ENCODE assay signal across 24 cellular contexts in the genomic region with DNA sequence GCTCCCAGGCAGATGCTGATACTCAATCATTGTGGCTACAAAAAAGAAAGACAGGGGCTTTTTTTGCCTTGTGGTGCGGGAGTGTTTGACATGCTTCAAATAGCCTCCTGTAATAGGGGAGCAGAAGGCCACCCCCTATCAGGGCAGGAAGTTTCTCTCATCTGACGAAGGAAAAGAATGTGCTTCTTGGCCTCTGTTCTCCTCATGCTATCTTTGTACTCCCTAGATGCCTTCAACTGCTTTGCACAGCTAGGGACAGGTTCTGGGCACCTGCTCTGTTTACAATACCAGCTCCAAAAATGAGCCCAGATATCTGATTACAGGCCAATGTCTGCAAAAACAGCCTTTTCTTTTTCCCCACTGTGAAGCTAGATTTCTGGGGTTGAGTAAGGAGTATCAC.
A peak's percentile ranks its signal among the peaks of the same experiment; 100 is the strongest.
DNase-seq lines count a peak whose midpoint lies in the region; ATAC-seq and TF ChIP-seq lines count a peak whose summit lies in the region.
"Had no signal": no experiment of that assay in that cellular context is flagged by ENCODE, and none has a peak within 500 bp of the region (broad histone marks: within the 10 kb centered on the region; RNA-seq: fewer than 3 reads in every experiment).

No MANE protein-coding gene starts in this region.

- H2BK120ac ChIP-seq in mesendoderm (ENCODE audit: low read depth, low read length), result no peak overlapping the region

- H3K27me3 ChIP-seq in GM23338 (ENCODE audit: insufficient read depth), result no peaks in the 10 kb centered on the region
- no peaks in the 10 kb centered on the region for H3K27me3 ChIP-seq in mesendoderm (ENCODE audit: insufficient read depth, low read length, poor library complexity)
- H3K27me3 ChIP-seq: SJCRH30 had no signal

- no peak overlapping the region for H2AK5ac ChIP-seq in mesendoderm (ENCODE audit: low read length)

- ATAC-seq in GM23338 (no peak; the same call in 2 of the 3 replicates), WTC11 (peak; percentile 77)
- ATAC-seq: GM12878 had no signal

- H2AFZ ChIP-seq in GM23338, result no peak overlapping the region

- TF ChIP-seq CTCF in GM23338 (conservative IDR thresholded peaks at IDR 0.05; ENCODE audit: low read depth in 2 of 2) (no peak), WTC11 (IDR thresholded peaks at IDR 0.05) (no peak), fibroblast of the aortic adventitia (IDR thresholded peaks at IDR 0.05; ENCODE audit: insufficient read depth, low read length) (no peak)

- no peak overlapping the region for H3K56ac ChIP-seq in mesendoderm (ENCODE audit: low read length)

- no peak overlapping the region for H3K4ac ChIP-seq in mesendoderm (ENCODE audit: low read depth, low read length)

- H3K36me3 Mint-ChIP-seq in GM23338 (ENCODE audit: low read depth) (no peaks in the 10 kb centered on the region), WTC11 (no peaks in the 10 kb centered on the region)
- H3K36me3 Mint-ChIP-seq: CD4-positive, alpha-beta memory T cell; IgD-negative memory B cell had no signal

- no peak overlapping the region for H2BK15ac ChIP-seq in mesendoderm (replicated peaks; ENCODE audit: low read depth)

- no peaks in the 10 kb centered on the region for H3F3A ChIP-seq in GM23338 (replicated peaks; ENCODE audit: low read depth)

- no peaks in the 10 kb centered on the region for H3K79me1 ChIP-seq in mesendoderm (ENCODE audit: low read length)

- H3K23ac ChIP-seq in mesendoderm (ENCODE audit: low read length), result no peak overlapping the region

- H3K27me3 Mint-ChIP-seq in GM23338 (ENCODE audit: insufficient read depth, low read depth, poor library complexity) (no peaks in the 10 kb centered on the region), WTC11 (ENCODE audit: low read depth) (peaks cover 3% of the 10 kb centered on the region)
- H3K27me3 Mint-ChIP-seq: CD4-positive, alpha-beta memory T cell; IgD-negative memory B cell had no signal

- H3K9me3 Mint-ChIP-seq in GM23338, result peaks cover 2% of the 10 kb centered on the region; the same call in 1 of the 3 replicates
- peaks cover 10% of the 10 kb centered on the region for H3K9me3 Mint-ChIP-seq in WTC11

- no peak overlapping the region for H3K27ac Mint-ChIP-seq in GM23338
- no peak overlapping the region for H3K27ac Mint-ChIP-seq in WTC11
- H3K27ac Mint-ChIP-seq: CD4-positive, alpha-beta memory T cell; IgD-negative memory B cell had no signal

- H4K20me1 ChIP-seq in GM23338 (replicated peaks; ENCODE audit: insufficient read depth), result no peaks in the 10 kb centered on the region

- peaks cover 16% of the 10 kb centered on the region for H3K4me1 Mint-ChIP-seq in GM23338
- H3K4me1 Mint-ChIP-seq in WTC11, result peaks cover 11% of the 10 kb centered on the region
- H3K4me1 Mint-ChIP-seq: CD4-positive, alpha-beta memory T cell; IgD-negative memory B cell had no signal

- H3K4me1 ChIP-seq in GM23338 (ENCODE audit: insufficient read depth) (no peaks in the 10 kb centered on the region; the same call in 1 of the 2 replicates), mesendoderm (ENCODE audit: control insufficient read depth, low read depth, low read length) (no peaks in the 10 kb centered on the region)
- H3K4me1 ChIP-seq: SJCRH30 had no signal

- H3K18ac ChIP-seq in mesendoderm (ENCODE audit: low read length), result no peak overlapping the region

- no peak overlapping the region for H2BK5ac ChIP-seq in mesendoderm (ENCODE audit: low read length)

- WGBS in mesendoderm (ENCODE audit: extremely low coverage, insufficient coverage, low lambda C conversion rate), result no CpG with 5 or more reads among the region's 2 CpGs

- POLR2A ChIA-PET in WTC11 (lab: Charles Lee), result no interaction called here

- H4K8ac ChIP-seq in mesendoderm (ENCODE audit: low read depth, low read length), result no peak overlapping the region

- CTCF ChIA-PET in WTC11 (lab: Charles Lee), result no interaction called here

- no peak overlapping the region for H3K9ac ChIP-seq in mesendoderm (ENCODE audit: low read length)
- H3K9ac ChIP-seq: KMS-11 had no signal

- no peaks in the 10 kb centered on the region for H3K36me3 ChIP-seq in GM23338 (ENCODE audit: insufficient read depth)
- no peaks in the 10 kb centered on the region for H3K36me3 ChIP-seq in mesendoderm (ENCODE audit: control insufficient read depth, insufficient read depth, low read length)
- H3K36me3 ChIP-seq: SJCRH30 had no signal

- H3K4me2 ChIP-seq in GM23338 (no peak overlapping the region), mesendoderm (ENCODE audit: low read length) (no peak overlapping the region)
- H3K4me2 ChIP-seq: KMS-11 had no signal

- no peak overlapping the region for H4K5ac ChIP-seq in mesendoderm (ENCODE audit: low read length)

- no peak overlapping the region for H3K27ac ChIP-seq in GM23338 (ENCODE audit: low read depth)
- no peak overlapping the region for H3K27ac ChIP-seq in mesendoderm (ENCODE audit: low read depth, low read length)
- H3K27ac ChIP-seq: HL-60, KMS-11, SJCRH30 had no signal

- H3K4me3 ChIP-seq in GM23338 (no peak overlapping the region), fibroblast of the aortic adventitia (ENCODE audit: low read depth, low read length) (no peak overlapping the region), mesendoderm (ENCODE audit: low read length) (no peak overlapping the region)
- H3K4me3 ChIP-seq: GM12878, SJCRH30 had no signal

- peaks cover 9% of the 10 kb centered on the region; the same call in 1 of the 2 replicates for H3K9me2 ChIP-seq in GM23338 (ENCODE audit: insufficient read depth)

- DNase-seq in GM23338 (ENCODE audit: low spot score), result peak; percentile 16
- no peak for DNase-seq in WTC11 (ENCODE audit: low spot score)
- DNase-seq in fibroblast of the aortic adventitia (ENCODE audit: low read depth), result peak; percentile 72
- DNase-seq in pons (ENCODE audit: low spot score), result peak; percentile 7
- no peak for DNase-seq in mesendoderm
- no peak for DNase-seq in activated CD4-positive, alpha-beta T cell treated with anti-CD3 and anti-CD28 coated beads, Interleukin-2, amount 50 U/mL, for 4 hours
- no peak for DNase-seq in NCI-H1930 (lab: John Stamatoyannopoulos, UW)
- DNase-seq: C1 segment of cervical spinal cord; CD4-positive, alpha-beta memory T cell; COR-L47; DMS53; GOT3; HCEC 1CT; MM.1S; NCI-H2029 treated with DMSO at 0.1 percent for 48 hours; NCI-H2171; NCI-H226; NCI-H510A; NCI-H69; SJCRH30 had no signal

- H3K79me2 ChIP-seq in GM23338 (replicated peaks; ENCODE audit: insufficient read depth) (no peaks in the 10 kb centered on the region), mesendoderm (ENCODE audit: control insufficient read depth, insufficient read depth, low read length) (no peaks in the 10 kb centered on the region)

- H3K4me3 Mint-ChIP-seq in GM23338 (no peak overlapping the region), WTC11 (no peak overlapping the region)
- H3K4me3 Mint-ChIP-seq: CD4-positive, alpha-beta memory T cell; IgD-negative memory B cell had no signal

TF ChIP-seq in GM23338, 12 proteins besides CTCF, POLR2A, EP300 and RAD21 (continues in another document):
- no peak for TF ChIP-seq STAT1 (IDR thresholded peaks at IDR 0.05; ENCODE audit: unreplicated experiment)

TF ChIP-seq in WTC11, 78 proteins besides CTCF, POLR2A, EP300 and RAD21 (continues in another document):
- TF ChIP-seq, protein P1, sequence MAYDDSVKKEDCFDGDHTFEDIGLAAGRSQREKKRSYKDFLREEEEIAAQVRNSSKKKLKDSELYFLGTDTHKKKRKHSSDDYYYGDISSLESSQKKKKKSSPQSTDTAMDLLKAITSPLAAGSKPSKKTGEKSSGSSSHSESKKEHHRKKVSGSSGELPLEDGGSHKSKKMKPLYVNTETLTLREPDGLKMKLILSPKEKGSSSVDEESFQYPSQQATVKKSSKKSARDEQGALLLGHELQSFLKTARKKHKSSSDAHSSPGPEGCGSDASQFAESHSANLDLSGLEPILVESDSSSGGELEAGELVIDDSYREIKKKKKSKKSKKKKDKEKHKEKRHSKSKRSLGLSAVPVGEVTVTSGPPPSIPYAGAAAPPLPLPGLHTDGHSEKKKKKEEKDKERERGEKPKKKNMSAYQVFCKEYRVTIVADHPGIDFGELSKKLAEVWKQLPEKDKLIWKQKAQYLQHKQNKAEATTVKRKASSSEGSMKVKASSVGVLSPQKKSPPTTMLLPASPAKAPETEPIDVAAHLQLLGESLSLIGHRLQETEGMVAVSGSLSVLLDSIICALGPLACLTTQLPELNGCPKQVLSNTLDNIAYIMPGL (CRISPR knock-in tag; IDR thresholded peaks at IDR 0.05), result no peak
- TF ChIP-seq, protein P2, sequence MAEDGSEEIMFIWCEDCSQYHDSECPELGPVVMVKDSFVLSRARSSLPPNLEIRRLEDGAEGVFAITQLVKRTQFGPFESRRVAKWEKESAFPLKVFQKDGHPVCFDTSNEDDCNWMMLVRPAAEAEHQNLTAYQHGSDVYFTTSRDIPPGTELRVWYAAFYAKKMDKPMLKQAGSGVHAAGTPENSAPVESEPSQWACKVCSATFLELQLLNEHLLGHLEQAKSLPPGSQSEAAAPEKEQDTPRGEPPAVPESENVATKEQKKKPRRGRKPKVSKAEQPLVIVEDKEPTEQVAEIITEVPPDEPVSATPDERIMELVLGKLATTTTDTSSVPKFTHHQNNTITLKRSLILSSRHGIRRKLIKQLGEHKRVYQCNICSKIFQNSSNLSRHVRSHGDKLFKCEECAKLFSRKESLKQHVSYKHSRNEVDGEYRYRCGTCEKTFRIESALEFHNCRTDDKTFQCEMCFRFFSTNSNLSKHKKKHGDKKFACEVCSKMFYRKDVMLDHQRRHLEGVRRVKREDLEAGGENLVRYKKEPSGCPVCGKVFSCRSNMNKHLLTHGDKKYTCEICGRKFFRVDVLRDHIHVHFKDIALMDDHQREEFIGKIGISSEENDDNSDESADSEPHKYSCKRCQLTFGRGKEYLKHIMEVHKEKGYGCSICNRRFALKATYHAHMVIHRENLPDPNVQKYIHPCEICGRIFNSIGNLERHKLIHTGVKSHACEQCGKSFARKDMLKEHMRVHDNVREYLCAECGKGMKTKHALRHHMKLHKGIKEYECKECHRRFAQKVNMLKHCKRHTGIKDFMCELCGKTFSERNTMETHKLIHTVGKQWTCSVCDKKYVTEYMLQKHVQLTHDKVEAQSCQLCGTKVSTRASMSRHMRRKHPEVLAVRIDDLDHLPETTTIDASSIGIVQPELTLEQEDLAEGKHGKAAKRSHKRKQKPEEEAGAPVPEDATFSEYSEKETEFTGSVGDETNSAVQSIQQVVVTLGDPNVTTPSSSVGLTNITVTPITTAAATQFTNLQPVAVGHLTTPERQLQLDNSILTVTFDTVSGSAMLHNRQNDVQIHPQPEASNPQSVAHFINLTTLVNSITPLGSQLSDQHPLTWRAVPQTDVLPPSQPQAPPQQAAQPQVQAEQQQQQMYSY (CRISPR knock-in tag; IDR thresholded peaks at IDR 0.05), result no peak
- TF ChIP-seq NR2C2 (CRISPR knock-in tag; IDR thresholded peaks at IDR 0.05), result no peak
- no peak for TF ChIP-seq ZNF317 (CRISPR knock-in tag; IDR thresholded peaks at IDR 0.05; ENCODE audit: borderline replicate concordance, low read depth)
- TF ChIP-seq, protein P3, sequence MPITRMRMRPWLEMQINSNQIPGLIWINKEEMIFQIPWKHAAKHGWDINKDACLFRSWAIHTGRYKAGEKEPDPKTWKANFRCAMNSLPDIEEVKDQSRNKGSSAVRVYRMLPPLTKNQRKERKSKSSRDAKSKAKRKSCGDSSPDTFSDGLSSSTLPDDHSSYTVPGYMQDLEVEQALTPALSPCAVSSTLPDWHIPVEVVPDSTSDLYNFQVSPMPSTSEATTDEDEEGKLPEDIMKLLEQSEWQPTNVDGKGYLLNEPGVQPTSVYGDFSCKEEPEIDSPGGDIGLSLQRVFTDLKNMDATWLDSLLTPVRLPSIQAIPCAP (CRISPR knock-in tag; IDR thresholded peaks at IDR 0.05), result no peak

Comparison
In these comparisons a context has a peak if more than half of its experiments do, and no peak if none do; other contexts are left out.
1. DNase-seq: peak in GM23338 (single experiment), fibroblast of the aortic adventitia (single experiment) and pons (single experiment); none in WTC11 (single experiment), mesendoderm (single experiment), activated CD4-positive, alpha-beta T cell treated with anti-CD3 and anti-CD28 coated beads, Interleukin-2, amount 50 U/mL, for 4 hours (0 of 2) and NCI-H1930 (0 of 2).